In genomic region chr17:41784207-41784744, GRCh38 we compare ENCODE assay signal across 6 cellular contexts. TPM values are rescaled to one million over a fixed set of nuclear protein-coding genes. Genes with fewer than 3 reads are reported as not detected.
DNase-seq lines count a peak whose midpoint lies in the region; ATAC-seq, FAIRE-seq and TF ChIP-seq lines count a peak whose summit lies in the region.

No MANE protein-coding gene starts in this region.

- peak overlapping the region; percentile 90 for H3K4me3 ChIP-seq in psoas muscle

- peak overlapping the region; percentile 80 for H3K4me3 Mint-ChIP-seq in dendritic cell treated with granulocyte-macrophage colony-stimulating factor and Interleukin-4, amounts not matched to agents 40 ng/mL and 50 ng/mL, for 4 days

- no peaks in the 10 kb centered on the region for H3K9me3 Mint-ChIP-seq in dendritic cell treated with granulocyte-macrophage colony-stimulating factor and Interleukin-4, amounts not matched to agents 40 ng/mL and 50 ng/mL, for 4 days

- peak overlapping the region; percentile 76 for H3K27ac Mint-ChIP-seq in dendritic cell treated with granulocyte-macrophage colony-stimulating factor and Interleukin-4, amounts not matched to agents 40 ng/mL and 50 ng/mL, for 4 days

- no peaks in the 10 kb centered on the region for H3K27me3 ChIP-seq in psoas muscle (ENCODE audit: insufficient read depth in 3 of 3, low read length in 2 of 3)

- H3K9me3 ChIP-seq in psoas muscle, result no peaks in the 10 kb centered on the region

- 24 to 40% (median 24%) methylated on average over 6 of the region's 6 CpGs for WGBS in psoas muscle, 3 donors

- peaks cover 18% of the 10 kb centered on the region for H3K27me3 Mint-ChIP-seq in dendritic cell treated with granulocyte-macrophage colony-stimulating factor and Interleukin-4, amounts not matched to agents 40 ng/mL and 50 ng/mL, for 4 days

- ATAC-seq in psoas muscle (peak in 1 of 4 donors; percentile 14), GM18498 (IDR thresholded peaks at IDR 0.05; ENCODE audit: unreplicated experiment) (no peak)

- intact Hi-C loops in dendritic cell treated with granulocyte-macrophage colony-stimulating factor and Interleukin-4, amounts not matched to agents 40 ng/mL and 50 ng/mL, for 4 days (cut with micrococcal nuclease), result no loop called here
- intact Hi-C loops in psoas muscle (cut with DNase I), result no loop called here

- H3K4me1 ChIP-seq in psoas muscle, result peaks cover 53% of the 10 kb centered on the region

- DNase-seq in HTR-8/SVneo (ENCODE audit: insufficient read length, low spot score) (peak; percentile 68), psoas muscle (peak in 1 of 2 donors; percentile 73), SHP77 (lab: John Stamatoyannopoulos, UW) (no peak), NCI-H1694 (lab: John Stamatoyannopoulos, UW) (no peak)

- H3K36me3 ChIP-seq in psoas muscle (ENCODE audit: insufficient read depth in 1 of 2, low read depth in 1 of 2), result no peaks in the 10 kb centered on the region

- H3K4me1 Mint-ChIP-seq in dendritic cell treated with granulocyte-macrophage colony-stimulating factor and Interleukin-4, amounts not matched to agents 40 ng/mL and 50 ng/mL, for 4 days (ENCODE audit: low read depth), result peaks cover 84% of the 10 kb centered on the region

- peak; percentile 58 for FAIRE-seq in HTR-8/SVneo (lab: Jason Lieb, UNC)

- H3K27ac ChIP-seq in psoas muscle, result peak overlapping the region; percentile 83

- H3K36me3 Mint-ChIP-seq in dendritic cell treated with granulocyte-macrophage colony-stimulating factor and Interleukin-4, amounts not matched to agents 40 ng/mL and 50 ng/mL, for 4 days (ENCODE audit: low read depth), result peaks cover 20% of the 10 kb centered on the region

- TF ChIP-seq CTCF in psoas muscle (IDR thresholded peaks at IDR 0.05), result no peak

RNA-seq across cellular contexts. Expression of gene JUP, which starts 2.2 kb away (rescaled TPM):
- 10 to 100 TPM; 19.4 to 55.0 (median 43.5) TPM for total RNA-seq in psoas muscle
- 10 to 100 TPM in 2 of 3 donors, 1 to 10 TPM in 1; 9.4 to 30.3 (median 25.8) TPM for polyA plus RNA-seq in psoas muscle

RNA-seq across cellular contexts. Expression of gene P3H4, which starts 27.5 kb away (rescaled TPM):
- total RNA-seq in psoas muscle, result 1 to 10 TPM; 1.7 to 3.4 (median 2.5) TPM
- polyA plus RNA-seq in psoas muscle, result 1 to 10 TPM in 2 of 3 donors, under 1 TPM in 1; 0.58 to 1.5 (median 1.4) TPM

RNA-seq across cellular contexts. Expression of gene FKBP10, which starts 28.5 kb away (rescaled TPM):
- total RNA-seq in psoas muscle, result 1 to 10 TPM; 5.4 to 9.5 (median 6.8) TPM
- 1 to 10 TPM; 3.9 to 5.8 (median 4.7) TPM for polyA plus RNA-seq in psoas muscle

RNA-seq across cellular contexts. Expression of gene HAP1, which starts 49.8 kb away (rescaled TPM):
- total RNA-seq in psoas muscle, result under 1 TPM in 2 of 4 donors, not detected in 2; 0.06 to 0.14 TPM
- polyA plus RNA-seq in psoas muscle, result under 1 TPM; under 0.01 to 0.03 (median 0.01) TPM

RNA-seq across cellular contexts. Expression of gene NT5C3B, which starts 51.8 kb away (rescaled TPM):
- total RNA-seq in psoas muscle, result 10 to 100 TPM; 12.2 to 19.3 (median 17.7) TPM
- polyA plus RNA-seq in psoas muscle, result 10 to 100 TPM; 18.3 to 27.5 (median 22.5) TPM
